In genomic region chr16:3045758-3046505, GRCh38 we compare ENCODE assay signal across 8 cellular contexts. TPM values are rescaled to one million over a fixed set of nuclear protein-coding genes. Genes with fewer than 3 reads are reported as not detected.
A peak's percentile ranks its signal among the peaks of the same experiment; 100 is the strongest.
DNase-seq lines count a peak whose midpoint lies in the region; ATAC-seq and TF ChIP-seq lines count a peak whose summit lies in the region.

No MANE protein-coding gene starts in this region.

- DNase-seq in activated naive CD4-positive, alpha-beta T cell treated with anti-CD3 and anti-CD28 coated beads for 36 hours, result no peak
- DNase-seq in activated naive CD4-positive, alpha-beta T cell (lab: John Stamatoyannopoulos, UW), result no peak
- DNase-seq in WTC11 (ENCODE audit: low spot score) (peak; percentile 65), heart right ventricle (no peak), gastrocnemius medialis (no peak), inferior parietal cortex (ENCODE audit: extremely low spot score) (no peak)

- H3K36me3 ChIP-seq in heart right ventricle (no peaks in the 10 kb centered on the region), gastrocnemius medialis (no peaks in the 10 kb centered on the region)

- peaks cover 35% of the 10 kb centered on the region for H3K27me3 Mint-ChIP-seq in activated naive CD4-positive, alpha-beta T cell treated with anti-CD3 and anti-CD28 coated beads for 36 hours (ENCODE audit: low read depth)
- peaks cover 30% of the 10 kb centered on the region for H3K27me3 Mint-ChIP-seq in WTC11 (ENCODE audit: low read depth)

- H3K4me1 Mint-ChIP-seq in activated naive CD4-positive, alpha-beta T cell treated with anti-CD3 and anti-CD28 coated beads for 36 hours (ENCODE audit: low read depth), result peaks cover 19% of the 10 kb centered on the region
- H3K4me1 Mint-ChIP-seq in WTC11, result peaks cover 13% of the 10 kb centered on the region

- TF ChIP-seq POLR2A in gastrocnemius medialis (IDR thresholded peaks at IDR 0.05), result no peak

- CTCF ChIA-PET in activated naive CD4-positive, alpha-beta T cell treated with anti-CD3 and anti-CD28 coated beads for 36 hours (lab: Charles Lee), result interaction anchor here (2.0 to 10.1 kb wide), 2 partner anchors 12 to 16 kb away, joined by 6 to 98 read pairs; no protein-coding TSS in a partner anchor
- CTCF ChIA-PET in WTC11 (lab: Charles Lee), result interaction anchor here (1.7 to 11.1 kb wide), 3 partner anchors 13 to 84 kb away, joined by 5 to 152 read pairs (median 16); no protein-coding TSS in a partner anchor

- H3K27ac ChIP-seq in heart right ventricle (peak overlapping the region in 3 of 10 donors; percentile 44 to 84 (median 54)), gastrocnemius medialis (no peak overlapping the region)

- H3K36me3 Mint-ChIP-seq in activated naive CD4-positive, alpha-beta T cell treated with anti-CD3 and anti-CD28 coated beads for 36 hours (ENCODE audit: low read depth), result peaks cover 1% of the 10 kb centered on the region
- 0 out of 2 replicates have a peak, but pooled peaks cover 3% of the 10 kb centered on the region for H3K36me3 Mint-ChIP-seq in WTC11

- H3K4me3 ChIP-seq in heart right ventricle (peak overlapping the region; percentile 15 to 65 (median 55)), gastrocnemius medialis (peak overlapping the region; percentile 42 to 57 (median 52))

- H3K9me3 Mint-ChIP-seq in activated naive CD4-positive, alpha-beta T cell treated with anti-CD3 and anti-CD28 coated beads for 36 hours, result no peaks in the 10 kb centered on the region
- no peaks in the 10 kb centered on the region for H3K9me3 Mint-ChIP-seq in WTC11

- peaks cover 6 to 96% (median 80%) of the 10 kb centered on the region in 7 donors for H3K27me3 ChIP-seq in heart right ventricle
- H3K27me3 ChIP-seq in gastrocnemius medialis, result peaks cover 65 to 78% (median 74%) of the 10 kb centered on the region in 3 donors

- no peaks in the 10 kb centered on the region for H3K9me3 ChIP-seq in heart right ventricle
- H3K9me3 ChIP-seq in gastrocnemius medialis, result no peaks in the 10 kb centered on the region

- peak overlapping the region; percentile 48 for H3K4me3 Mint-ChIP-seq in activated naive CD4-positive, alpha-beta T cell treated with anti-CD3 and anti-CD28 coated beads for 36 hours
- peak overlapping the region; percentile 89 for H3K4me3 Mint-ChIP-seq in WTC11

- in situ Hi-C loops in gastrocnemius medialis (cut with MboI; ENCODE audit: low sequenced_read_pairs in 4 of 4), result no loop called here

- TF ChIP-seq CTCF in WTC11 (IDR thresholded peaks at IDR 0.05), result no peak
- no peak for TF ChIP-seq CTCF in heart right ventricle (IDR thresholded peaks at IDR 0.05)
- TF ChIP-seq CTCF in gastrocnemius medialis (IDR thresholded peaks at IDR 0.05 in 4 of 5, conservative IDR thresholded peaks at IDR 0.05 in 1 of 5), result no peak

- intact Hi-C loops in activated naive CD4-positive, alpha-beta T cell treated with anti-CD3 and anti-CD28 coated beads for 36 hours (cut with micrococcal nuclease), result no loop called here
- intact Hi-C loops in heart right ventricle (cut with DNase I), result no loop called here
- intact Hi-C loops in gastrocnemius medialis (cut with DNase I; ENCODE audit: low total_unique reads), result no loop called here

- H3K27ac Mint-ChIP-seq in activated naive CD4-positive, alpha-beta T cell treated with anti-CD3 and anti-CD28 coated beads for 36 hours, result no peak overlapping the region
- H3K27ac Mint-ChIP-seq in WTC11, result no peak overlapping the region

- POLR2A ChIA-PET in WTC11 (lab: Charles Lee), result interaction anchor here (1.0 to 2.5 kb wide), 3 partner anchors 13 to 53 kb away, joined by 4 to 8 read pairs (median 8); partner anchors contain the start of genes TNFRSF12A and ZSCAN10

- WGBS in heart right ventricle, 2 donors, result 0% methylated on average over 60 to 65 of the region's 65 CpGs

- ATAC-seq in WTC11 (peak; percentile 44), heart right ventricle (peak; percentile 29 to 59 (median 42)), gastrocnemius medialis (no peak), GM19397 (IDR thresholded peaks at IDR 0.05; ENCODE audit: unreplicated experiment) (no peak), HG03175 (IDR thresholded peaks at IDR 0.05; ENCODE audit: unreplicated experiment) (no peak)

- peaks cover 13 to 26% (median 19%) of the 10 kb centered on the region in 9 donors for H3K4me1 ChIP-seq in heart right ventricle
- peaks cover 0 to 15% of the 10 kb centered on the region in 2 donors for H3K4me1 ChIP-seq in gastrocnemius medialis

TF ChIP-seq in WTC11, 78 proteins besides CTCF, POLR2A, EP300 and RAD21 (continues in another document):
- TF ChIP-seq TEAD1 (CRISPR knock-in tag; IDR thresholded peaks at IDR 0.05), result 0 out of 2 replicates have a peak, but pooled peaks have one; percentile 20
- TF ChIP-seq ZNF423 (CRISPR knock-in tag; IDR thresholded peaks at IDR 0.05), result peak; percentile 79
- peak; percentile 68 for TF ChIP-seq USF2 (CRISPR knock-in tag; IDR thresholded peaks at IDR 0.05)
- peak; percentile 56; the same call in 1 of the 2 replicates for TF ChIP-seq USF1 (CRISPR knock-in tag; IDR thresholded peaks at IDR 0.05)
- TF ChIP-seq MAX (CRISPR knock-in tag; IDR thresholded peaks at IDR 0.05), result peak; percentile 66; the same call in 1 of the 2 replicates
- no peak for TF ChIP-seq ZMAT4 (CRISPR knock-in tag; IDR thresholded peaks at IDR 0.05)
- TF ChIP-seq FOXP1 (CRISPR knock-in tag; IDR thresholded peaks at IDR 0.05; ENCODE audit: borderline replicate concordance), result peak; percentile 50
- no peak for TF ChIP-seq CDX4 (CRISPR knock-in tag; IDR thresholded peaks at IDR 0.05; ENCODE audit: borderline replicate concordance)

RNA-seq across cellular contexts. Expression of gene MMP25, which starts 0.4 kb away (rescaled TPM):
- under 1 TPM; 0.29 to 0.37 TPM for total RNA-seq in activated naive CD4-positive, alpha-beta T cell treated with anti-CD3 and anti-CD28 coated beads for 36 hours
- total RNA-seq in WTC11 (2021), result 41.2 to 49.0 TPM (median 43.3 TPM) in 3 replicates
- 1 to 10 TPM in 5 of 10 donors, under 1 TPM in 5; 0.26 to 3.9 (median 1.2) TPM for total RNA-seq in heart right ventricle
- polyA plus RNA-seq in heart right ventricle, result under 1 TPM; 0.30 to 0.95 TPM
- total RNA-seq in gastrocnemius medialis, result under 1 TPM in 3 of 4 donors, not detected in 1; 0.15 to 0.75 (median 0.58) TPM

RNA-seq across cellular contexts. Expression of gene BICDL2, which starts 9.2 kb away (rescaled TPM):
- total RNA-seq in activated naive CD4-positive, alpha-beta T cell treated with anti-CD3 and anti-CD28 coated beads for 36 hours, result not detected
- 27.3 to 28.5 TPM (median 28.2 TPM) in 3 replicates for total RNA-seq in WTC11 (2021)
- total RNA-seq in heart right ventricle, result not detected
- polyA plus RNA-seq in heart right ventricle, result under 1 TPM in 1 of 2 donors, not detected in 1; 0.04 TPM
- under 1 TPM in 1 of 4 donors, not detected in 3; 0.32 TPM for total RNA-seq in gastrocnemius medialis

RNA-seq across cellular contexts. Expression of gene IL32, which starts 19.5 kb away (rescaled TPM):
- 100 to 1,000 TPM; 964 to 991 TPM for total RNA-seq in activated naive CD4-positive, alpha-beta T cell treated with anti-CD3 and anti-CD28 coated beads for 36 hours
- total RNA-seq in WTC11 (2021), result 3.5 to 4.7 TPM (median 3.6 TPM) in 3 replicates
- 100 to 1,000 TPM in 1 of 10 donors, 10 to 100 TPM in 9; 23.4 to 204 (median 45.4) TPM for total RNA-seq in heart right ventricle
- polyA plus RNA-seq in heart right ventricle, result 100 to 1,000 TPM in 1 of 2 donors, 10 to 100 TPM in 1; 80.6 to 116 TPM
- total RNA-seq in gastrocnemius medialis, result 10 to 100 TPM; 45.4 to 79.0 (median 54.6) TPM

RNA-seq across cellular contexts. Expression of gene THOC6, which starts 22.1 kb away (rescaled TPM):
- 10 to 100 TPM; 40.6 to 41.0 TPM for total RNA-seq in activated naive CD4-positive, alpha-beta T cell treated with anti-CD3 and anti-CD28 coated beads for 36 hours
- 76.5 to 94.2 TPM (median 88.7 TPM) in 3 replicates for total RNA-seq in WTC11 (2021)
- total RNA-seq in heart right ventricle, result 10 to 100 TPM in 7 of 10 donors, 1 to 10 TPM in 3; 7.0 to 12.5 (median 10.4) TPM
- polyA plus RNA-seq in heart right ventricle, result 10 to 100 TPM; 22.5 to 40.3 TPM
- 10 to 100 TPM; 15.0 to 31.1 (median 21.5) TPM for total RNA-seq in gastrocnemius medialis

RNA-seq across cellular contexts. Expression of gene HCFC1R1, which starts 22.2 kb away (rescaled TPM):
- 10 to 100 TPM; 22.6 to 26.8 TPM for total RNA-seq in activated naive CD4-positive, alpha-beta T cell treated with anti-CD3 and anti-CD28 coated beads for 36 hours
- total RNA-seq in WTC11 (2021), result 76.0 to 84.0 TPM (median 83.2 TPM) in 3 replicates
- 10 to 100 TPM; 41.8 to 62.8 (median 55.8) TPM for total RNA-seq in heart right ventricle
- polyA plus RNA-seq in heart right ventricle, result 100 to 1,000 TPM in 1 of 2 donors, 10 to 100 TPM in 1; 71.8 to 370 TPM
- 100 to 1,000 TPM in 1 of 4 donors, 10 to 100 TPM in 3; 41.8 to 124 (median 66.9) TPM for total RNA-seq in gastrocnemius medialis

Comparison
In these comparisons a context has a peak if more than half of its experiments do, and no peak if none do; other contexts are left out.
1. ATAC-seq: peak in WTC11 (single experiment) and heart right ventricle (8 of 8); none in gastrocnemius medialis (0 of 2), GM19397 (single experiment) and HG03175 (single experiment).
2. RNA of gene BICDL2, which starts 9.2 kb away (total RNA-seq): 27.3 to 28.5 TPM in WTC11; not detected in activated naive CD4-positive, alpha-beta T cell treated with anti-CD3 and anti-CD28 coated beads for 36 hours, not detected in heart right ventricle and 0.32 TPM in gastrocnemius medialis; every median in the first group is over 10 times any median in the second.
3. RNA of gene IL32, which starts 19.5 kb away (total RNA-seq): 964 to 991 TPM in activated naive CD4-positive, alpha-beta T cell treated with anti-CD3 and anti-CD28 coated beads for 36 hours; 45.4 to 79.0 TPM in gastrocnemius medialis, 23.4 to 204 TPM in heart right ventricle and 3.5 to 4.7 TPM in WTC11; every median in the first group is over 4 times any median in the second.